Comparison of ENCODE assay signal across 1 cellular context in genomic region chr17:81484195-81484979, GRCh38.
TF ChIP-seq lines count a peak whose summit lies in the region.

No MANE protein-coding gene starts in this region.

TF ChIP-seq in H1, 55 proteins besides CTCF, POLR2A, EP300 and RAD21 (continued from another document):
- peak; percentile 47 for TF ChIP-seq JUND (IDR thresholded peaks at IDR 0.05; ENCODE audit: low read length)
- TF ChIP-seq TCF12 (IDR thresholded peaks at IDR 0.05; ENCODE audit: low read depth, low read length), result peak; percentile 66; the same call in 1 of the 2 replicates
- no peak for TF ChIP-seq BCL11A (IDR thresholded peaks at IDR 0.05; ENCODE audit: low read depth in 2 of 2, low read length in 2 of 2)
- peak; percentile 33 for TF ChIP-seq RNF2 (IDR thresholded peaks at IDR 0.05; ENCODE audit: borderline replicate concordance, low read depth, low read length, missing control alignments, poor library complexity, severe bottlenecking)
- TF ChIP-seq BACH1 (IDR thresholded peaks at IDR 0.05; ENCODE audit: low read length), result peak; percentile 81
- TF ChIP-seq NRF1 (IDR thresholded peaks at IDR 0.05; ENCODE audit: low read depth, low read length), result no peak
- no peak for TF ChIP-seq CHD2 (IDR thresholded peaks at IDR 0.05; ENCODE audit: low read length)
- TF ChIP-seq NANOG (IDR thresholded peaks at IDR 0.05; ENCODE audit: insufficient read depth, low read depth, low read length, poor library complexity, severe bottlenecking), result peak; percentile 5
- no peak for TF ChIP-seq CEBPB (IDR thresholded peaks at IDR 0.05; ENCODE audit: low read depth, low read length)
- TF ChIP-seq FOSL1 (IDR thresholded peaks at IDR 0.05; ENCODE audit: insufficient read depth, low read depth, low read length), result peak; percentile 81
- TF ChIP-seq YY1 (IDR thresholded peaks at IDR 0.05; ENCODE audit: low read depth, low read length), result peak; percentile 71; the same call in 1 of the 2 replicates
- no peak; the same call in 1 of the 2 replicates for TF ChIP-seq SUZ12 (IDR thresholded peaks at IDR 0.05; ENCODE audit: low read length)
- no peak for TF ChIP-seq CTBP2 (IDR thresholded peaks at IDR 0.05; ENCODE audit: borderline replicate concordance, insufficient read depth, insufficient read length, low read length)
- TF ChIP-seq GTF2F1 (IDR thresholded peaks at IDR 0.05; ENCODE audit: borderline replicate concordance, low read depth, low read length), result no peak
- TF ChIP-seq SAP30 (IDR thresholded peaks at IDR 0.05; ENCODE audit: insufficient read depth, insufficient replicate concordance, low read length), result no peak
- TF ChIP-seq ATF3 (IDR thresholded peaks at IDR 0.05; ENCODE audit: insufficient read depth, low read depth, low read length), result no peak
- TF ChIP-seq KDM1A (IDR thresholded peaks at IDR 0.05; ENCODE audit: borderline replicate concordance, low read length), result no peak; the same call in none of the 2 replicates
- 0 out of 2 replicates have a peak, but pooled peaks have one; percentile 14 for TF ChIP-seq TBP (IDR thresholded peaks at IDR 0.05; ENCODE audit: low read depth, low read length)
- peak; percentile 20 to 76; a peak in 1 of 4 replicates for TF ChIP-seq HDAC2 (IDR thresholded peaks at IDR 0.05; ENCODE audit: borderline replicate concordance in 1 of 2, low read depth in 2 of 2, low read length in 2 of 2)
- TF ChIP-seq E2F6 (IDR thresholded peaks at IDR 0.05), result peak; percentile 86
- TF ChIP-seq SP2 (IDR thresholded peaks at IDR 0.05; ENCODE audit: low read length), result no peak
- TF ChIP-seq CBX8 (IDR thresholded peaks at IDR 0.05; ENCODE audit: borderline replicate concordance, low read depth, low read length), result no peak
- TF ChIP-seq TAF1 (IDR thresholded peaks at IDR 0.05; ENCODE audit: low read depth, low read length), result no peak
- TF ChIP-seq KDM5A (IDR thresholded peaks at IDR 0.05; ENCODE audit: low read length), result no peak
- no peak for TF ChIP-seq SP1 (IDR thresholded peaks at IDR 0.05; ENCODE audit: low read depth, low read length)
- TF ChIP-seq RFX5 (IDR thresholded peaks at IDR 0.05; ENCODE audit: borderline replicate concordance, low read depth, low read length), result no peak
- peak; percentile 49 to 85; a peak in 2 of 4 replicates for TF ChIP-seq SIN3A (conservative IDR thresholded peaks at IDR 0.05 in 1 of 2, IDR thresholded peaks at IDR 0.05 in 1 of 2; ENCODE audit: low read depth in 1 of 2, low read length in 2 of 2)
- no peak for TF ChIP-seq EZH2 (IDR thresholded peaks at IDR 0.05; ENCODE audit: low read depth, low read length, severe bottlenecking)
- no peak for TF ChIP-seq ZNF274 (IDR thresholded peaks at IDR 0.05; ENCODE audit: borderline replicate concordance, extremely low read depth, low read length)
- TF ChIP-seq POU5F1 (IDR thresholded peaks at IDR 0.05; ENCODE audit: low read depth, low read length), result no peak
- peak; percentile 55; the same call in 1 of the 2 replicates for TF ChIP-seq GABPA (IDR thresholded peaks at IDR 0.05; ENCODE audit: borderline replicate concordance, insufficient read depth, low read length)
- TF ChIP-seq CREB1 (IDR thresholded peaks at IDR 0.05), result peak; percentile 62
- TF ChIP-seq HDAC6 (IDR thresholded peaks at IDR 0.05; ENCODE audit: low read depth, low read length), result no peak
- TF ChIP-seq ATF2 (IDR thresholded peaks at IDR 0.05; ENCODE audit: low read length), result peak; percentile 66; the same call in 1 of the 2 replicates
- no peak for TF ChIP-seq CHD7 (IDR thresholded peaks at IDR 0.05; ENCODE audit: insufficient replicate concordance, low read length)
- no peak for TF ChIP-seq SIRT6 (IDR thresholded peaks at IDR 0.05; ENCODE audit: low read length)
- TF ChIP-seq TAF7 (optimal IDR thresholded peaks at IDR 0.05; ENCODE audit: borderline replicate concordance, low read depth, low read length), result peak; percentile 63
- peak; percentile 5; the same call in 1 of the 2 replicates for TF ChIP-seq TEAD4 (IDR thresholded peaks at IDR 0.05; ENCODE audit: low read depth, low read length)
- no peak for TF ChIP-seq CBX5 (IDR thresholded peaks at IDR 0.05; ENCODE audit: low read depth, low read length)
- TF ChIP-seq SRF (IDR thresholded peaks at IDR 0.05; ENCODE audit: low read depth, low read length), result 0 out of 2 replicates have a peak, but pooled peaks have one; percentile 10
- TF ChIP-seq ASH2L (IDR thresholded peaks at IDR 0.05; ENCODE audit: low read length), result peak; percentile 72
- TF ChIP-seq EGR1 (IDR thresholded peaks at IDR 0.05; ENCODE audit: borderline replicate concordance, low read depth, low read length), result peak; percentile 95
- no peak for TF ChIP-seq JUN (IDR thresholded peaks at IDR 0.05; ENCODE audit: low read depth, low read length)
- TF ChIP-seq POLR2AphosphoS5 (IDR thresholded peaks at IDR 0.05; ENCODE audit: low read depth, low read length), result no peak
- TF ChIP-seq CHD1 (IDR thresholded peaks at IDR 0.05; ENCODE audit: low read depth, low read length), result no peak
- no peak for TF ChIP-seq RXRA (IDR thresholded peaks at IDR 0.05; ENCODE audit: insufficient read depth, low read depth, low read length)
- no peak for TF ChIP-seq SIX5 (IDR thresholded peaks at IDR 0.05; ENCODE audit: low read depth, low read length)
- peak; percentile 80 for TF ChIP-seq MAX (IDR thresholded peaks at IDR 0.05)
- TF ChIP-seq BRCA1 (IDR thresholded peaks at IDR 0.05; ENCODE audit: low read depth, low read length), result no peak
- 0 out of 2 replicates have a peak, but pooled peaks have one; percentile 21 for TF ChIP-seq USF2 (IDR thresholded peaks at IDR 0.05; ENCODE audit: low read length)
